In genomic region chr22:49856766-49857618, GRCh38 we compare ENCODE assay signal across 21 cellular contexts.
"Had no signal": no experiment of that assay in that cellular context is flagged by ENCODE, and none has a peak within 500 bp of the region (broad histone marks: within the 10 kb centered on the region; RNA-seq: fewer than 3 reads in every experiment).

No MANE protein-coding gene starts in this region.

- ATAC-seq: activated CD8-positive, alpha-beta T cell treated with anti-CD3 and anti-CD28 coated beads, Interleukin-2, amount 10 ng/mL, durations not matched to agents 7 days and 5 days; left lung; naive thymus-derived CD8-positive, alpha-beta T cell; right cardiac atrium; stimulated activated naive CD8-positive, alpha-beta T cell treated with anti-CD3 and anti-CD28 coated beads, Interleukin-15, Interleukin-2, amounts not matched to agents 100 U/mL and 50 U/mL, for 24 hours; T-cell had no signal

- FAIRE-seq: keratinocyte, small intestine had no signal

- H3K27ac ChIP-seq: coronary artery, esophagus muscularis mucosa, left lung, prostate gland, suprapubic skin had no signal

- DNase-seq: activated CD4-positive, alpha-beta T cell treated with anti-CD3 and anti-CD28 coated beads for 4 hours; activated CD8-positive, alpha-beta memory T cell treated with anti-CD3 and anti-CD28 coated beads, Interleukin-2, amount 50 U/mL, for 4 hours; activated CD8-positive, alpha-beta T cell treated with anti-CD3 and anti-CD28 coated beads, Interleukin-2, amount 10 ng/mL, durations not matched to agents 7 days and 5 days; activated naive CD4-positive, alpha-beta T cell treated with anti-CD3 and anti-CD28 coated beads, Interleukin-2, amount 10 ng/mL, durations not matched to agents 7 days and 5 days; central memory CD4-positive, alpha-beta T cell; effector CD4-positive, alpha-beta T cell; left lung; mesenchymal stem cell; naive thymus-derived CD8-positive, alpha-beta T cell; occipital lobe; right cardiac atrium; small intestine; stimulated activated naive CD8-positive, alpha-beta T cell treated with anti-CD3 and anti-CD28 coated beads, Interleukin-15, Interleukin-2, amounts not matched to agents 100 U/mL and 50 U/mL, for 24 hours; T-cell had no signal

- H2AFZ ChIP-seq: hepatocyte had no signal

- H3K4me3 ChIP-seq: coronary artery, esophagus muscularis mucosa, hepatocyte, left lung, prostate gland, suprapubic skin, upper lobe of left lung had no signal

- H3K27me3 Mint-ChIP-seq: activated naive CD4-positive, alpha-beta T cell treated with anti-CD3 and anti-CD28 coated beads, Interleukin-2, amount 10 ng/mL, durations not matched to agents 7 days and 5 days; naive thymus-derived CD8-positive, alpha-beta T cell; T-cell had no signal

- H3K27ac Mint-ChIP-seq: activated CD8-positive, alpha-beta T cell treated with anti-CD3 and anti-CD28 coated beads, Interleukin-2, amount 10 ng/mL, durations not matched to agents 7 days and 5 days; activated naive CD4-positive, alpha-beta T cell treated with anti-CD3 and anti-CD28 coated beads, Interleukin-2, amount 10 ng/mL, durations not matched to agents 7 days and 5 days had no signal

- H3K9me3 Mint-ChIP-seq: activated naive CD4-positive, alpha-beta T cell treated with anti-CD3 and anti-CD28 coated beads, Interleukin-2, amount 10 ng/mL, durations not matched to agents 7 days and 5 days; naive thymus-derived CD8-positive, alpha-beta T cell; T-cell had no signal

- H3K27me3 ChIP-seq: esophagus muscularis mucosa, hepatocyte, left lung, suprapubic skin, upper lobe of left lung had no signal

- H3K36me3 ChIP-seq: left lung, prostate gland, suprapubic skin, upper lobe of left lung had no signal

- H3K9me3 ChIP-seq: esophagus muscularis mucosa, left lung, prostate gland, suprapubic skin, upper lobe of left lung had no signal
